In genomic region chr11:66744485-66745355, GRCh38 we compare ENCODE assay signal across 1 cellular context.
TF ChIP-seq lines count a peak whose summit lies in the region.

No MANE protein-coding gene starts in this region.

TF ChIP-seq in A549, 52 proteins besides CTCF, POLR2A, EP300 and RAD21 (continued from another document):
- TF ChIP-seq FOSL2 (IDR thresholded peaks at IDR 0.05): no peak
- TF ChIP-seq FOSL2 (CRISPR knock-in tag; IDR thresholded peaks at IDR 0.05): no peak
- no peak for TF ChIP-seq HOXB5 (CRISPR knock-in tag; IDR thresholded peaks at IDR 0.05)
- no peak for TF ChIP-seq GATA3 (IDR thresholded peaks at IDR 0.05; ENCODE audit: borderline replicate concordance)
- TF ChIP-seq MAZ (IDR thresholded peaks at IDR 0.05; ENCODE audit: borderline replicate concordance, low read depth, low read length): no peak
- no peak; the same call in 1 of the 2 replicates for TF ChIP-seq PHF8 (IDR thresholded peaks at IDR 0.05; ENCODE audit: borderline replicate concordance, low read depth)
- no peak for TF ChIP-seq EHMT2 (IDR thresholded peaks at IDR 0.05; ENCODE audit: low read depth)
- TF ChIP-seq BCL3 (IDR thresholded peaks at IDR 0.05): peak; percentile 53; the same call in 2 of the 3 replicates
- TF ChIP-seq RNF2 (IDR thresholded peaks at IDR 0.05; ENCODE audit: borderline replicate concordance, low read depth): no peak
